In genomic region chrX:104318330-104319009, GRCh38 we compare ENCODE assay signal across 14 cellular contexts.
DNase-seq lines count a peak whose midpoint lies in the region; ATAC-seq, FAIRE-seq and TF ChIP-seq lines count a peak whose summit lies in the region.
"Had no signal": no experiment of that assay in that cellular context is flagged by ENCODE, and none has a peak within 500 bp of the region (broad histone marks: within the 10 kb centered on the region; RNA-seq: fewer than 3 reads in every experiment).

No MANE protein-coding gene starts in this region.

- no peak for TF ChIP-seq CTCF in choroid plexus epithelial cell (conservative IDR thresholded peaks at IDR 0.05; ENCODE audit: low read depth, low read length)
- TF ChIP-seq CTCF in HepG2 (CRISPR knock-in tag; IDR thresholded peaks at IDR 0.05): no peak

- no peak for TF ChIP-seq EP300 in HepG2 (IDR thresholded peaks at IDR 0.05; ENCODE audit: low read depth in 2 of 2, low read length in 2 of 2)
- no peak for TF ChIP-seq EP300 in HepG2 (CRISPR knock-in tag; IDR thresholded peaks at IDR 0.05; ENCODE audit: borderline replicate concordance)

- peak; percentile 15 for DNase-seq in AG20443 (ENCODE audit: low spot score)
- DNase-seq in LHCN-M2 (ENCODE audit: low read depth): peak; percentile 72
- peak; percentile 30 for DNase-seq in choroid plexus epithelial cell (ENCODE audit: low read depth)
- DNase-seq in HepG2 (ENCODE audit: low spot score): peak; percentile 39
- DNase-seq in foreskin melanocyte: no peak
- DNase-seq in anterior cingulate cortex (lab: John Stamatoyannopoulos, UW): no peak
- DNase-seq: AML-193; NCI-H1930; RPMI8226; stimulated activated CD4-positive, alpha-beta T cell treated with anti-CD3 and anti-CD28 coated beads, Interleukin-4, amount 100 ng/mL, for 24 hours; substantia nigra had no signal

- no peak overlapping the region for H3K27ac ChIP-seq in HepG2 (ENCODE audit: extremely low read length, insufficient read depth, low read length)

- no peak overlapping the region for H2AFZ ChIP-seq in HepG2 (ENCODE audit: low read length)

- peak; percentile 44 for FAIRE-seq in HepG2 (lab: Jason Lieb, UNC)
- FAIRE-seq: colon had no signal

- no peak for TF ChIP-seq POLR2A in HepG2 (IDR thresholded peaks at IDR 0.05; ENCODE audit: insufficient read depth in 1 of 2, low read depth in 2 of 2, low read length in 2 of 2)

- TF ChIP-seq RAD21 in HepG2 (CRISPR knock-in tag; IDR thresholded peaks at IDR 0.05): no peak

- H3K27me3 ChIP-seq in HepG2 (ENCODE audit: control insufficient read depth in 1 of 2, insufficient read depth in 2 of 2, low read length in 2 of 2): no peaks in the 10 kb centered on the region

- 10% methylated on average over 3 of the region's 4 CpGs for WGBS in HepG2 (ENCODE audit: low lambda C conversion rate)

- in situ Hi-C loops in HepG2 (cut with HindIII; ENCODE audit: extremely low pct_ligation_motif_present, low pct_unique_long_range_greater_than_20kb): no loop called here

- intact Hi-C loops in HepG2 (cut with micrococcal nuclease; ENCODE audit: unreplicated experiment): no loop called here

- CTCF ChIA-PET in HepG2 (lab: Yijun Ruan, JAX; ENCODE audit: low intra/inter-chr PET ratio, low total read pairs): no interaction called here

- H3K9ac ChIP-seq in HepG2 (ENCODE audit: insufficient read depth, low read depth, low read length): no peak overlapping the region

- peak; percentile 93 for ATAC-seq in HepG2
- no peak for ATAC-seq in HG02884 (IDR thresholded peaks at IDR 0.05; ENCODE audit: unreplicated experiment)
- no peak for ATAC-seq in GM18502 (IDR thresholded peaks at IDR 0.05; ENCODE audit: poor library complexity, unreplicated experiment)

- H3K4me1 ChIP-seq in HepG2 (ENCODE audit: insufficient read depth, low read length): peaks cover 9% of the 10 kb centered on the region; the same call in 1 of the 2 replicates

- H3K4me2 ChIP-seq in HepG2 (ENCODE audit: low read depth, low read length): peak overlapping the region; percentile 36; the same call in 1 of the 2 replicates

- no TSS peak for BruUV-seq in HepG2 (replicated peaks; lab: Mats Ljungman, UMichigan)

- H4K20me1 ChIP-seq in HepG2 (ENCODE audit: insufficient read depth, low read length): no peaks in the 10 kb centered on the region

- H3K79me2 ChIP-seq in HepG2 (ENCODE audit: insufficient read depth, low read length): no peaks in the 10 kb centered on the region

- no peaks in the 10 kb centered on the region for H3K36me3 ChIP-seq in HepG2 (replicated peaks in 1 of 2; ENCODE audit: control insufficient read depth in 1 of 2, insufficient read depth in 2 of 2, low read length in 2 of 2)

- no peak overlapping the region for H3K4me3 ChIP-seq in choroid plexus epithelial cell (ENCODE audit: low read depth, low read length)
- H3K4me3 ChIP-seq in HepG2 (replicated peaks in 1 of 3; ENCODE audit: insufficient read depth in 1 of 3, low read depth in 2 of 3, low read length in 3 of 3): no peak overlapping the region

- POLR2A ChIA-PET in HepG2 (lab: Yijun Ruan, JAX): no interaction called here

- no peaks in the 10 kb centered on the region for H3K9me3 ChIP-seq in HepG2 (ENCODE audit: low read length)

TF ChIP-seq in HepG2, 621 proteins besides CTCF, POLR2A, EP300 and RAD21:
- no peak for TF ChIP-seq ZSCAN30 (CRISPR knock-in tag; IDR thresholded peaks at IDR 0.05)
- TF ChIP-seq, protein P1, sequence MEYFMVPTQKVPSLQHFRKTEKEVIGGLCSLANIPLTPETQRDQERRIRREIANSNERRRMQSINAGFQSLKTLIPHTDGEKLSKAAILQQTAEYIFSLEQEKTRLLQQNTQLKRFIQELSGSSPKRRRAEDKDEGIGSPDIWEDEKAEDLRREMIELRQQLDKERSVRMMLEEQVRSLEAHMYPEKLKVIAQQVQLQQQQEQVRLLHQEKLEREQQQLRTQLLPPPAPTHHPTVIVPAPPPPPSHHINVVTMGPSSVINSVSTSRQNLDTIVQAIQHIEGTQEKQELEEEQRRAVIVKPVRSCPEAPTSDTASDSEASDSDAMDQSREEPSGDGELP (IDR thresholded peaks at IDR 0.05; ENCODE audit: borderline replicate concordance, low read depth): 0 out of 2 replicates have a peak, but pooled peaks have one; percentile 19
- no peak for TF ChIP-seq ZFAT (CRISPR knock-in tag; conservative IDR thresholded peaks at IDR 0.05)
- TF ChIP-seq GABPA (IDR thresholded peaks at IDR 0.05; ENCODE audit: low read depth, low read length): no peak
- peak; percentile 61 for TF ChIP-seq GABPA (CRISPR knock-in tag; IDR thresholded peaks at IDR 0.05; ENCODE audit: low read depth)
- peak; percentile 76; the same call in 1 of the 2 replicates for TF ChIP-seq ZNF3 (CRISPR knock-in tag; IDR thresholded peaks at IDR 0.05)
- TF ChIP-seq, protein P2, sequence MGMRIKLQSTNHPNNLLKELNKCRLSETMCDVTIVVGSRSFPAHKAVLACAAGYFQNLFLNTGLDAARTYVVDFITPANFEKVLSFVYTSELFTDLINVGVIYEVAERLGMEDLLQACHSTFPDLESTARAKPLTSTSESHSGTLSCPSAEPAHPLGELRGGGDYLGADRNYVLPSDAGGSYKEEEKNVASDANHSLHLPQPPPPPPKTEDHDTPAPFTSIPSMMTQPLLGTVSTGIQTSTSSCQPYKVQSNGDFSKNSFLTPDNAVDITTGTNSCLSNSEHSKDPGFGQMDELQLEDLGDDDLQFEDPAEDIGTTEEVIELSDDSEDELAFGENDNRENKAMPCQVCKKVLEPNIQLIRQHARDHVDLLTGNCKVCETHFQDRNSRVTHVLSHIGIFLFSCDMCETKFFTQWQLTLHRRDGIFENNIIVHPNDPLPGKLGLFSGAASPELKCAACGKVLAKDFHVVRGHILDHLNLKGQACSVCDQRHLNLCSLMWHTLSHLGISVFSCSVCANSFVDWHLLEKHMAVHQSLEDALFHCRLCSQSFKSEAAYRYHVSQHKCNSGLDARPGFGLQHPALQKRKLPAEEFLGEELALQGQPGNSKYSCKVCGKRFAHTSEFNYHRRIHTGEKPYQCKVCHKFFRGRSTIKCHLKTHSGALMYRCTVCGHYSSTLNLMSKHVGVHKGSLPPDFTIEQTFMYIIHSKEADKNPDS (CRISPR knock-in tag; IDR thresholded peaks at IDR 0.05): no peak
- TF ChIP-seq HNF4G (IDR thresholded peaks at IDR 0.05; ENCODE audit: borderline replicate concordance, low read depth, low read length): peak; percentile 51; the same call in 1 of the 2 replicates
- TF ChIP-seq HNF4G (CRISPR knock-in tag; IDR thresholded peaks at IDR 0.05; ENCODE audit: borderline replicate concordance, low read depth): no peak
- TF ChIP-seq ELF3 (CRISPR knock-in tag; IDR thresholded peaks at IDR 0.05): peak; percentile 60
- no peak for TF ChIP-seq BRD4 (CRISPR knock-in tag; IDR thresholded peaks at IDR 0.05)
- TF ChIP-seq ZBTB2 (CRISPR knock-in tag; IDR thresholded peaks at IDR 0.05; ENCODE audit: low read depth): no peak
- TF ChIP-seq HNF4A (CRISPR knock-in tag; IDR thresholded peaks at IDR 0.05): peak; percentile 63
- TF ChIP-seq ETV5 (CRISPR knock-in tag; IDR thresholded peaks at IDR 0.05; ENCODE audit: borderline replicate concordance): peak; percentile 75; the same call in 1 of the 2 replicates
- peak; percentile 41; the same call in 1 of the 2 replicates for TF ChIP-seq ZNF12 (CRISPR knock-in tag; IDR thresholded peaks at IDR 0.05)
- TF ChIP-seq JUNB (CRISPR knock-in tag; IDR thresholded peaks at IDR 0.05; ENCODE audit: borderline replicate concordance): no peak
- TF ChIP-seq, protein P3, sequence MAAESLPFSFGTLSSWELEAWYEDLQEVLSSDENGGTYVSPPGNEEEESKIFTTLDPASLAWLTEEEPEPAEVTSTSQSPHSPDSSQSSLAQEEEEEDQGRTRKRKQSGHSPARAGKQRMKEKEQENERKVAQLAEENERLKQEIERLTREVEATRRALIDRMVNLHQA (CRISPR knock-in tag; IDR thresholded peaks at IDR 0.05): no peak
- peak; percentile 70 for TF ChIP-seq FOSL2 (CRISPR knock-in tag; IDR thresholded peaks at IDR 0.05)
- peak; percentile 33; the same call in 1 of the 2 replicates for TF ChIP-seq GABPB1 (CRISPR knock-in tag; IDR thresholded peaks at IDR 0.05)
- no peak for TF ChIP-seq ZMYM4 (CRISPR knock-in tag; IDR thresholded peaks at IDR 0.05)
- TF ChIP-seq ZNF556 (CRISPR knock-in tag; IDR thresholded peaks at IDR 0.05; ENCODE audit: borderline replicate concordance): no peak

Comparison
In these comparisons a context has a peak if more than half of its experiments do, and no peak if none do; other contexts are left out.
1. DNase-seq: peak in AG20443 (single experiment), LHCN-M2 (single experiment), choroid plexus epithelial cell (single experiment) and HepG2 (single experiment); none in foreskin melanocyte (single experiment) and anterior cingulate cortex (0 of 58).